ENCODE assay signal across 1 cellular context in genomic region chr9:70020217-70020616, GRCh38.
TF ChIP-seq lines count a peak whose summit lies in the region.

No MANE protein-coding gene starts in this region.

TF ChIP-seq in GM23338, 12 proteins besides CTCF, POLR2A, EP300 and RAD21 (continued from another document):
- TF ChIP-seq ZNF462 (CRISPR knock-in tag; IDR thresholded peaks at IDR 0.05) (no peak), EZH2phosphoT487 (IDR thresholded peaks at IDR 0.05; ENCODE audit: unreplicated experiment) (no peak), ZNF331 (CRISPR knock-in tag; IDR thresholded peaks at IDR 0.05; ENCODE audit: low read depth) (no peak), ETS1 (IDR thresholded peaks at IDR 0.05) (no peak), REST (IDR thresholded peaks at IDR 0.05; ENCODE audit: unreplicated experiment) (no peak), NANOG (IDR thresholded peaks at IDR 0.05; ENCODE audit: borderline replicate concordance) (no peak)
